In the genomic region with DNA sequence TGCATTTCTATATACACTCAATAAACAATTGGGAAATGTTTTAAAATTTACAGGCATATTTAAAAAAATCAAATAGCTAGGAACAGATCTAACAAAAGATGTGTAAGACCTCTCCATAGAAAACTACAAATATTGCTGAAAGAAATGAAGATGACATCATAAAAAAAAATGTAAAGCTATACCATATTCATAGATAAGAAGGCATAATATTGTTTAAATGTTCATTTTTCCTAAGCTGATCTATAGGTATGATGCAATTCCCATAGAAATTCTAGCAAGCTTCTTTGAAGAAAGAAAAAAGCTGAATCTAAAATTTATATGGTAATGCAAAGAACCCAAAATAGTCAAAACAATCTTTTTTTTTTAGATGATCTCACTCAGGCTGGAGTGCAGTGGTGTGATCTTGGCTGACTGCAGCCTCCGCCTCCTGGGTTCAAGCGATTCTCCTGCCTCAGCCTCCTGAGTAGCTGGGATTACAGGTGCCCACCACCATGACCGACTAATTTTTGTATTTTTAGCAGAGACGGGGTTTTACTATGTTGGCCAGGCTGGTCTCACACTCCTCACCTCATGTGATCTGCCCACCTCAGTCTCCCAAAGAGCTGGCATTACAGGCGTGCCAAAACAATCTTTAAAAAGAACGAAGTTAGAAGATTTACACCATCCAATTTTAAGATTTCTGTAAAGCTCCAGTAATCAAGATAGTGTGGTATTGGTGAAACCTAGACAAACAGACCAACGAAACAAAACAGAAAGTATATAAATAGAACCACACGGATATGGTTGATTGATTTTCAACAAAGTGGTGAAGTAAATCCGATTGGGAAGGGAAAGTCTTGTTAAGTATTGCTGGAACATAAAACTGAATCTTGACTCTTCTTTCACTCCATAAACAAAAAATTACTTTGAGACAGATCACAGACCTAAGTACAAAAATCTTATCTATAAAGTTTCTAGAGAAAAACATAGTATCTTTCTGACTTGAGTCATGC, we compare ENCODE assay signal across 1 cellular context.
TF ChIP-seq lines count a peak whose summit lies in the region.

No MANE protein-coding gene starts in this region.

TF ChIP-seq in K562, 482 proteins besides CTCF, POLR2A, EP300 and RAD21 (continued from another document and continues in another):
- TF ChIP-seq, protein P1, sequence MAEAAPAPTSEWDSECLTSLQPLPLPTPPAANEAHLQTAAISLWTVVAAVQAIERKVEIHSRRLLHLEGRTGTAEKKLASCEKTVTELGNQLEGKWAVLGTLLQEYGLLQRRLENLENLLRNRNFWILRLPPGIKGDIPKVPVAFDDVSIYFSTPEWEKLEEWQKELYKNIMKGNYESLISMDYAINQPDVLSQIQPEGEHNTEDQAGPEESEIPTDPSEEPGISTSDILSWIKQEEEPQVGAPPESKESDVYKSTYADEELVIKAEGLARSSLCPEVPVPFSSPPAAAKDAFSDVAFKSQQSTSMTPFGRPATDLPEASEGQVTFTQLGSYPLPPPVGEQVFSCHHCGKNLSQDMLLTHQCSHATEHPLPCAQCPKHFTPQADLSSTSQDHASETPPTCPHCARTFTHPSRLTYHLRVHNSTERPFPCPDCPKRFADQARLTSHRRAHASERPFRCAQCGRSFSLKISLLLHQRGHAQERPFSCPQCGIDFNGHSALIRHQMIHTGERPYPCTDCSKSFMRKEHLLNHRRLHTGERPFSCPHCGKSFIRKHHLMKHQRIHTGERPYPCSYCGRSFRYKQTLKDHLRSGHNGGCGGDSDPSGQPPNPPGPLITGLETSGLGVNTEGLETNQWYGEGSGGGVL (CRISPR knock-in tag; IDR thresholded peaks at IDR 0.05), result no peak
- TF ChIP-seq TRIM28 (IDR thresholded peaks at IDR 0.05) (no peak), YY1 (IDR thresholded peaks at IDR 0.05; ENCODE audit: borderline replicate concordance in 1 of 3, control insufficient read depth in 1 of 3, extremely low read depth in 1 of 3, insufficient read depth in 3 of 3, insufficient read length in 1 of 3, insufficient replicate concordance in 2 of 3, low read depth in 1 of 3, low read length in 2 of 3) (no peak), THAP7 (CRISPR knock-in tag; IDR thresholded peaks at IDR 0.05) (no peak), ZNF41 (CRISPR knock-in tag; conservative IDR thresholded peaks at IDR 0.05) (no peak; the same call in 1 of the 2 replicates), CCAR2 (IDR thresholded peaks at IDR 0.05; ENCODE audit: low read depth, low read length) (no peak), NFIC (IDR thresholded peaks at IDR 0.05) (no peak), SMARCC2 (IDR thresholded peaks at IDR 0.05; ENCODE audit: low read depth) (peak; percentile 25; the same call in 1 of the 2 replicates), ZNF436 (CRISPR knock-in tag; IDR thresholded peaks at IDR 0.05) (no peak), SOX6 (IDR thresholded peaks at IDR 0.05) (no peak), MEF2D (tag; conservative IDR thresholded peaks at IDR 0.05; ENCODE audit: low read depth) (peak; percentile 71; the same call in 1 of the 2 replicates), MCM7 (IDR thresholded peaks at IDR 0.05) (no peak), STAT5A (IDR thresholded peaks at IDR 0.05; ENCODE audit: borderline replicate concordance, low read length) (no peak), FOXA3 (CRISPR knock-in tag; conservative IDR thresholded peaks at IDR 0.05 in 1 of 2, IDR thresholded peaks at IDR 0.05 in 1 of 2) (0 out of 4 replicates have a peak, but pooled peaks of 1 of the 2 experiments have one; percentile 7), ZNF740 (CRISPR knock-in tag; IDR thresholded peaks at IDR 0.05) (no peak), ZNF740 (tag; IDR thresholded peaks at IDR 0.05) (0 out of 4 replicates have a peak, but pooled peaks of 1 of the 2 experiments have one; percentile 27), JUND (IDR thresholded peaks at IDR 0.05; ENCODE audit: borderline replicate concordance, low read depth, low read length) (peak; percentile 25; the same call in 1 of the 2 replicates), JUND (tag; IDR thresholded peaks at IDR 0.05; ENCODE audit: borderline replicate concordance, low read depth, low read length) (no peak; the same call in 2 of the 3 replicates), POLR2B (IDR thresholded peaks at IDR 0.05; ENCODE audit: low read depth, partially characterized antibody) (no peak), ZBTB17 (CRISPR knock-in tag; IDR thresholded peaks at IDR 0.05) (0 out of 2 replicates have a peak, but pooled peaks have one; percentile 28), KLF13 (tag; IDR thresholded peaks at IDR 0.05; ENCODE audit: borderline replicate concordance, low read depth) (no peak), CBFB (CRISPR knock-in tag; IDR thresholded peaks at IDR 0.05) (no peak), PHB (CRISPR knock-in tag; IDR thresholded peaks at IDR 0.05) (no peak), GABPB2 (CRISPR knock-in tag; conservative IDR thresholded peaks at IDR 0.05) (no peak), THRA (IDR thresholded peaks at IDR 0.05) (no peak), SMAD4 (CRISPR knock-in tag; conservative IDR thresholded peaks at IDR 0.05) (peak; percentile 75; the same call in 1 of the 2 replicates), BRCA1 (IDR thresholded peaks at IDR 0.05) (no peak), BRCA1 (CRISPR knock-in tag; IDR thresholded peaks at IDR 0.05) (no peak), ATF7 (IDR thresholded peaks at IDR 0.05) (peak; percentile 63), PKNOX1 (IDR thresholded peaks at IDR 0.05) (no peak), HOXB6 (CRISPR knock-in tag; IDR thresholded peaks at IDR 0.05; ENCODE audit: borderline replicate concordance) (no peak), MYBL2 (IDR thresholded peaks at IDR 0.05; ENCODE audit: low read depth) (no peak), MYBL2 (CRISPR knock-in tag; IDR thresholded peaks at IDR 0.05; ENCODE audit: borderline replicate concordance) (no peak), HDGF (IDR thresholded peaks at IDR 0.05) (no peak), ATF1 (CRISPR knock-in tag; IDR thresholded peaks at IDR 0.05) (no peak), ATF1 (tag; IDR thresholded peaks at IDR 0.05) (no peak; the same call in 1 of the 2 replicates), DMBX1 (CRISPR knock-in tag; IDR thresholded peaks at IDR 0.05; ENCODE audit: borderline replicate concordance) (peak; percentile 89; the same call in 1 of the 2 replicates)
- TF ChIP-seq, protein P2, sequence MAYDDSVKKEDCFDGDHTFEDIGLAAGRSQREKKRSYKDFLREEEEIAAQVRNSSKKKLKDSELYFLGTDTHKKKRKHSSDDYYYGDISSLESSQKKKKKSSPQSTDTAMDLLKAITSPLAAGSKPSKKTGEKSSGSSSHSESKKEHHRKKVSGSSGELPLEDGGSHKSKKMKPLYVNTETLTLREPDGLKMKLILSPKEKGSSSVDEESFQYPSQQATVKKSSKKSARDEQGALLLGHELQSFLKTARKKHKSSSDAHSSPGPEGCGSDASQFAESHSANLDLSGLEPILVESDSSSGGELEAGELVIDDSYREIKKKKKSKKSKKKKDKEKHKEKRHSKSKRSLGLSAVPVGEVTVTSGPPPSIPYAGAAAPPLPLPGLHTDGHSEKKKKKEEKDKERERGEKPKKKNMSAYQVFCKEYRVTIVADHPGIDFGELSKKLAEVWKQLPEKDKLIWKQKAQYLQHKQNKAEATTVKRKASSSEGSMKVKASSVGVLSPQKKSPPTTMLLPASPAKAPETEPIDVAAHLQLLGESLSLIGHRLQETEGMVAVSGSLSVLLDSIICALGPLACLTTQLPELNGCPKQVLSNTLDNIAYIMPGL (CRISPR knock-in tag; IDR thresholded peaks at IDR 0.05), result no peak
- TF ChIP-seq, protein P3, sequence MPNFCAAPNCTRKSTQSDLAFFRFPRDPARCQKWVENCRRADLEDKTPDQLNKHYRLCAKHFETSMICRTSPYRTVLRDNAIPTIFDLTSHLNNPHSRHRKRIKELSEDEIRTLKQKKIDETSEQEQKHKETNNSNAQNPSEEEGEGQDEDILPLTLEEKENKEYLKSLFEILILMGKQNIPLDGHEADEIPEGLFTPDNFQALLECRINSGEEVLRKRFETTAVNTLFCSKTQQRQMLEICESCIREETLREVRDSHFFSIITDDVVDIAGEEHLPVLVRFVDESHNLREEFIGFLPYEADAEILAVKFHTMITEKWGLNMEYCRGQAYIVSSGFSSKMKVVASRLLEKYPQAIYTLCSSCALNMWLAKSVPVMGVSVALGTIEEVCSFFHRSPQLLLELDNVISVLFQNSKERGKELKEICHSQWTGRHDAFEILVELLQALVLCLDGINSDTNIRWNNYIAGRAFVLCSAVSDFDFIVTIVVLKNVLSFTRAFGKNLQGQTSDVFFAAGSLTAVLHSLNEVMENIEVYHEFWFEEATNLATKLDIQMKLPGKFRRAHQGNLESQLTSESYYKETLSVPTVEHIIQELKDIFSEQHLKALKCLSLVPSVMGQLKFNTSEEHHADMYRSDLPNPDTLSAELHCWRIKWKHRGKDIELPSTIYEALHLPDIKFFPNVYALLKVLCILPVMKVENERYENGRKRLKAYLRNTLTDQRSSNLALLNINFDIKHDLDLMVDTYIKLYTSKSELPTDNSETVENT (CRISPR knock-in tag; IDR thresholded peaks at IDR 0.05), result no peak
- TF ChIP-seq, protein P4, sequence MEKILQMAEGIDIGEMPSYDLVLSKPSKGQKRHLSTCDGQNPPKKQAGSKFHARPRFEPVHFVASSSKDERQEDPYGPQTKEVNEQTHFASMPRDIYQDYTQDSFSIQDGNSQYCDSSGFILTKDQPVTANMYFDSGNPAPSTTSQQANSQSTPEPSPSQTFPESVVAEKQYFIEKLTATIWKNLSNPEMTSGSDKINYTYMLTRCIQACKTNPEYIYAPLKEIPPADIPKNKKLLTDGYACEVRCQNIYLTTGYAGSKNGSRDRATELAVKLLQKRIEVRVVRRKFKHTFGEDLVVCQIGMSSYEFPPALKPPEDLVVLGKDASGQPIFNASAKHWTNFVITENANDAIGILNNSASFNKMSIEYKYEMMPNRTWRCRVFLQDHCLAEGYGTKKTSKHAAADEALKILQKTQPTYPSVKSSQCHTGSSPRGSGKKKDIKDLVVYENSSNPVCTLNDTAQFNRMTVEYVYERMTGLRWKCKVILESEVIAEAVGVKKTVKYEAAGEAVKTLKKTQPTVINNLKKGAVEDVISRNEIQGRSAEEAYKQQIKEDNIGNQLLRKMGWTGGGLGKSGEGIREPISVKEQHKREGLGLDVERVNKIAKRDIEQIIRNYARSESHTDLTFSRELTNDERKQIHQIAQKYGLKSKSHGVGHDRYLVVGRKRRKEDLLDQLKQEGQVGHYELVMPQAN (IDR thresholded peaks at IDR 0.05; ENCODE audit: borderline replicate concordance), result no peak
- TF ChIP-seq, protein P5, sequence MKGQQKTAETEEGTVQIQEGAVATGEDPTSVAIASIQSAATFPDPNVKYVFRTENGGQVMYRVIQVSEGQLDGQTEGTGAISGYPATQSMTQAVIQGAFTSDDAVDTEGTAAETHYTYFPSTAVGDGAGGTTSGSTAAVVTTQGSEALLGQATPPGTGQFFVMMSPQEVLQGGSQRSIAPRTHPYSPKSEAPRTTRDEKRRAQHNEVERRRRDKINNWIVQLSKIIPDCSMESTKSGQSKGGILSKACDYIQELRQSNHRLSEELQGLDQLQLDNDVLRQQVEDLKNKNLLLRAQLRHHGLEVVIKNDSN (CRISPR knock-in tag; IDR thresholded peaks at IDR 0.05), result no peak
- TF ChIP-seq, protein P6, sequence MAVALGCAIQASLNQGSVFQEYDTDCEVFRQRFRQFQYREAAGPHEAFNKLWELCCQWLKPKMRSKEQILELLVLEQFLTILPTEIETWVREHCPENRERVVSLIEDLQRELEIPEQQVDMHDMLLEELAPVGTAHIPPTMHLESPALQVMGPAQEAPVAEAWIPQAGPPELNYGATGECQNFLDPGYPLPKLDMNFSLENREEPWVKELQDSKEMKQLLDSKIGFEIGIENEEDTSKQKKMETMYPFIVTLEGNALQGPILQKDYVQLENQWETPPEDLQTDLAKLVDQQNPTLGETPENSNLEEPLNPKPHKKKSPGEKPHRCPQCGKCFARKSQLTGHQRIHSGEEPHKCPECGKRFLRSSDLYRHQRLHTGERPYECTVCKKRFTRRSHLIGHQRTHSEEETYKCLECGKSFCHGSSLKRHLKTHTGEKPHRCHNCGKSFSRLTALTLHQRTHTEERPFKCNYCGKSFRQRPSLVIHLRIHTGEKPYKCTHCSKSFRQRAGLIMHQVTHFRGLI (CRISPR knock-in tag; IDR thresholded peaks at IDR 0.05), result no peak
- TF ChIP-seq, protein P7, sequence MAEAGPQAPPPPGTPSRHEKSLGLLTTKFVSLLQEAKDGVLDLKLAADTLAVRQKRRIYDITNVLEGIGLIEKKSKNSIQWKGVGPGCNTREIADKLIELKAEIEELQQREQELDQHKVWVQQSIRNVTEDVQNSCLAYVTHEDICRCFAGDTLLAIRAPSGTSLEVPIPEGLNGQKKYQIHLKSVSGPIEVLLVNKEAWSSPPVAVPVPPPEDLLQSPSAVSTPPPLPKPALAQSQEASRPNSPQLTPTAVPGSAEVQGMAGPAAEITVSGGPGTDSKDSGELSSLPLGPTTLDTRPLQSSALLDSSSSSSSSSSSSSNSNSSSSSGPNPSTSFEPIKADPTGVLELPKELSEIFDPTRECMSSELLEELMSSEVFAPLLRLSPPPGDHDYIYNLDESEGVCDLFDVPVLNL (CRISPR knock-in tag; IDR thresholded peaks at IDR 0.05; ENCODE audit: low read depth), result no peak
